In the genomic region with DNA sequence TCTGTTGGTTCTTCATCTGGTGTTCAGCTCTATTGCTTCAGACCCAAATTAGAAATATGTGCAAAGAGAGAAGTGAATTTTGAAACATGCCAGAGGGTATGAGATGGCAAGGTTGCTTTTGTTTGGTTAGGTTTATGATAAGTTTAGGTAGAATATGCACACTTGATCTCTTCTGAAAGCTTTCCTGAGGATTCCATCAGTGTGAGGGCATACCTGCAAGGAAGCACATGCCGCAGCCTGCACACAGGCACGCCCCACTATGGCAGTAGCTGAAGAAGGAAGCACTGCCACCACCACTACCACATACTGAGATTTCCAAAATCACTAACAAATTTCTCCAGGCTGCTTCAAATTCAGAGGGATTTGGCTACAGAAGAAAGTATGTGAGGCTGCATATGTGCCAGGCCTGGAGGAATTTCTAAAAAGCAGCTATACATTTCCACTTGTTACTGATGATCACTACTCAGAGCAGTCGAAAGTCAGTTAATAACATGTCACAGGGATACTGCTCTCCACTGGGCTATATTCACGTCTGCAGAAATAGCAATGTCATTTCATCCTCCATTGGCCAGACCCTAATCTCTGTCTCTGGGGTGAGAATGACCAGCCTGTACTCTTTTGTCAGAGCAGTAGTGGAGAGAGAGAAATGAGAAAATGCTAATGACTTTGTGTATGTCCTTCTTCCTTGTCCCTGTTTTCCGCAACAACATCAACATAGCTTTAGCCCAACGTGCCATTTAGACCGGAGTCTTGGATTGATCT, we compare ENCODE assay signal across 16 cellular contexts.
A peak's percentile ranks its signal among the peaks of the same experiment; 100 is the strongest.
DNase-seq lines count a peak whose midpoint lies in the region; ATAC-seq and TF ChIP-seq lines count a peak whose summit lies in the region.
"Had no signal": no experiment of that assay in that cellular context is flagged by ENCODE, and none has a peak within 500 bp of the region (broad histone marks: within the 10 kb centered on the region; RNA-seq: fewer than 3 reads in every experiment).

No MANE protein-coding gene starts in this region.

- POLR2A ChIA-PET in WTC11 (lab: Charles Lee) = no interaction called here

- H3K4me1 Mint-ChIP-seq in activated naive CD4-positive, alpha-beta T cell treated with anti-CD3 and anti-CD28 coated beads, Interleukin-2, amount 10 ng/mL, durations not matched to agents 7 days and 5 days = peaks cover 23% of the 10 kb centered on the region
- peaks cover 14% of the 10 kb centered on the region for H3K4me1 Mint-ChIP-seq in activated naive CD4-positive, alpha-beta T cell treated with anti-CD3 and anti-CD28 coated beads for 36 hours (ENCODE audit: low read depth)
- peaks cover 13% of the 10 kb centered on the region for H3K4me1 Mint-ChIP-seq in WTC11

- no peaks in the 10 kb centered on the region for H3K9me3 Mint-ChIP-seq in activated naive CD4-positive, alpha-beta T cell treated with anti-CD3 and anti-CD28 coated beads, Interleukin-2, amount 10 ng/mL, durations not matched to agents 7 days and 5 days
- H3K9me3 Mint-ChIP-seq in activated naive CD4-positive, alpha-beta T cell treated with anti-CD3 and anti-CD28 coated beads for 36 hours = no peaks in the 10 kb centered on the region
- no peaks in the 10 kb centered on the region for H3K9me3 Mint-ChIP-seq in WTC11

- TF ChIP-seq CTCF in WTC11 (IDR thresholded peaks at IDR 0.05) = no peak

- intact Hi-C loops in activated naive CD4-positive, alpha-beta T cell treated with anti-CD3 and anti-CD28 coated beads for 36 hours (cut with micrococcal nuclease) = loop anchor here (1.0 to 5.0 kb wide), 5 partner anchors 27 to 298 kb away; no protein-coding TSS in a partner anchor
- intact Hi-C loops in left ventricle myocardium superior (cut with micrococcal nuclease) = no loop called here

- no peaks in the 10 kb centered on the region for H3K36me3 Mint-ChIP-seq in activated naive CD4-positive, alpha-beta T cell treated with anti-CD3 and anti-CD28 coated beads, Interleukin-2, amount 10 ng/mL, durations not matched to agents 7 days and 5 days
- no peaks in the 10 kb centered on the region for H3K36me3 Mint-ChIP-seq in activated naive CD4-positive, alpha-beta T cell treated with anti-CD3 and anti-CD28 coated beads for 36 hours (ENCODE audit: low read depth)
- no peaks in the 10 kb centered on the region for H3K36me3 Mint-ChIP-seq in WTC11

- no peaks in the 10 kb centered on the region for H3K27me3 Mint-ChIP-seq in activated naive CD4-positive, alpha-beta T cell treated with anti-CD3 and anti-CD28 coated beads, Interleukin-2, amount 10 ng/mL, durations not matched to agents 7 days and 5 days
- H3K27me3 Mint-ChIP-seq in activated naive CD4-positive, alpha-beta T cell treated with anti-CD3 and anti-CD28 coated beads for 36 hours (ENCODE audit: low read depth) = no peaks in the 10 kb centered on the region
- H3K27me3 Mint-ChIP-seq in WTC11 (ENCODE audit: low read depth) = no peaks in the 10 kb centered on the region

- H3K27ac Mint-ChIP-seq in activated naive CD4-positive, alpha-beta T cell treated with anti-CD3 and anti-CD28 coated beads, Interleukin-2, amount 10 ng/mL, durations not matched to agents 7 days and 5 days = peak overlapping the region; percentile 20
- no peak overlapping the region for H3K27ac Mint-ChIP-seq in activated naive CD4-positive, alpha-beta T cell treated with anti-CD3 and anti-CD28 coated beads for 36 hours
- H3K27ac Mint-ChIP-seq in WTC11 = peak overlapping the region; percentile 23; the same call in 1 of the 2 replicates

- no peak for DNase-seq in activated naive CD4-positive, alpha-beta T cell treated with anti-CD3 and anti-CD28 coated beads, Interleukin-2, amount 10 ng/mL, durations not matched to agents 7 days and 5 days
- DNase-seq in activated naive CD4-positive, alpha-beta T cell treated with anti-CD3 and anti-CD28 coated beads for 36 hours = no peak
- DNase-seq in WTC11 (ENCODE audit: low spot score) (no peak), left ventricle myocardium superior (no peak), retina (peak; percentile 11), HuH-7.5 (ENCODE audit: low spot score) (no peak), ureter (ENCODE audit: low spot score) (no peak)
- DNase-seq: 8988T, BE2C, GOT3, NCI-H1436, NCI-H2029, NCI-H2171 treated with DMSO at 0.1 percent for 48 hours, NCI-H82, PC-3 had no signal

- ATAC-seq in WTC11 (no peak), left ventricle myocardium superior (peak; percentile 62), HG02981 (IDR thresholded peaks at IDR 0.05; ENCODE audit: unreplicated experiment) (no peak)
- ATAC-seq: PC-3 had no signal

- H3K4me3 Mint-ChIP-seq in activated naive CD4-positive, alpha-beta T cell treated with anti-CD3 and anti-CD28 coated beads, Interleukin-2, amount 10 ng/mL, durations not matched to agents 7 days and 5 days = no peak overlapping the region
- no peak overlapping the region for H3K4me3 Mint-ChIP-seq in activated naive CD4-positive, alpha-beta T cell treated with anti-CD3 and anti-CD28 coated beads for 36 hours
- no peak overlapping the region for H3K4me3 Mint-ChIP-seq in WTC11

- CTCF ChIA-PET in activated naive CD4-positive, alpha-beta T cell treated with anti-CD3 and anti-CD28 coated beads, Interleukin-2, amount 10 ng/mL, durations not matched to agents 7 days and 5 days (lab: Charles Lee) = no interaction called here
- CTCF ChIA-PET in activated naive CD4-positive, alpha-beta T cell treated with anti-CD3 and anti-CD28 coated beads for 36 hours (lab: Charles Lee) = no interaction called here
- CTCF ChIA-PET in WTC11 (lab: Charles Lee) = interaction anchor here (1.2 kb wide), 1 partner anchor 91 kb away, joined by 3 read pairs; no protein-coding TSS in a partner anchor

TF ChIP-seq in WTC11, 78 proteins besides CTCF, POLR2A, EP300 and RAD21 (continues in another document):
- TF ChIP-seq, protein P1, sequence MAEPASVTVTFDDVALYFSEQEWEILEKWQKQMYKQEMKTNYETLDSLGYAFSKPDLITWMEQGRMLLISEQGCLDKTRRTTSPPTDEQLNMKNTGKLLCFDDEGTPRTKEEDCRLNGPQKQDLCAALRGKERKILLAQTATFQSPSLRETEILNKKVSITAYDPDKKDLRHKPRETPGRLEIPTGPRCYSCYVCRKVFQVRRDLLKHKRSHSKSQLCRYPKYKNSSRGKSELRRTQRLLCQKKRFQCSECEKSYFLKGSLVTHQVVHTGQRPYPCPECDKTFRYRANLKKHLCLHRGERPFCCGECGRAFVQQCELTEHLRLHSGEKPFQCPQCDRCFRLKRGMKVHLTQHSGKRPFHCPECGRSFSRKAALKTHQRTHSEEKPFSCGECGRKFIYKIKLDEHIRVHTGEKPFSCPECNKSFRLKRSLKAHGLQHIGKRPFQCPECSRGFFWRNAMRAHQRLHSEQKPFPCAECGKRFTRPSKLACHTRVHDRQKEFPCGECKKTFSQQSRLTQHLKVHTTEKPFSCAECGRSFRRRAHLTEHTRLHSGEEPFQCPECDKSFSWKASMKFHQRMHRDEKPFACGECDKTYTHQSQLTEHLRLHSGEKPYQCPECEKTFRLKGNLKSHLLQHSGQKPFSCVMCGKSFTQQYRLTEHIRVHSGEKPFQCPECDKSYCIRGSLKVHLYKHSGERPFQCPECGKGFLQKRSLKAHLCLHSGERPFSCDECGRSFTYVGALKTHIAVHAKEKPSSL (CRISPR knock-in tag; conservative IDR thresholded peaks at IDR 0.05) = no peak
- TF ChIP-seq TEAD4 (CRISPR knock-in tag; IDR thresholded peaks at IDR 0.05) (no peak), SMAD3 (CRISPR knock-in tag; IDR thresholded peaks at IDR 0.05; ENCODE audit: borderline replicate concordance) (no peak), NR3C1 (CRISPR knock-in tag; conservative IDR thresholded peaks at IDR 0.05; ENCODE audit: low read depth) (no peak)
- TF ChIP-seq, protein P2, sequence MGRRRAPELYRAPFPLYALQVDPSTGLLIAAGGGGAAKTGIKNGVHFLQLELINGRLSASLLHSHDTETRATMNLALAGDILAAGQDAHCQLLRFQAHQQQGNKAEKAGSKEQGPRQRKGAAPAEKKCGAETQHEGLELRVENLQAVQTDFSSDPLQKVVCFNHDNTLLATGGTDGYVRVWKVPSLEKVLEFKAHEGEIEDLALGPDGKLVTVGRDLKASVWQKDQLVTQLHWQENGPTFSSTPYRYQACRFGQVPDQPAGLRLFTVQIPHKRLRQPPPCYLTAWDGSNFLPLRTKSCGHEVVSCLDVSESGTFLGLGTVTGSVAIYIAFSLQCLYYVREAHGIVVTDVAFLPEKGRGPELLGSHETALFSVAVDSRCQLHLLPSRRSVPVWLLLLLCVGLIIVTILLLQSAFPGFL (CRISPR knock-in tag; IDR thresholded peaks at IDR 0.05; ENCODE audit: borderline replicate concordance) = no peak
- TF ChIP-seq, protein P3, sequence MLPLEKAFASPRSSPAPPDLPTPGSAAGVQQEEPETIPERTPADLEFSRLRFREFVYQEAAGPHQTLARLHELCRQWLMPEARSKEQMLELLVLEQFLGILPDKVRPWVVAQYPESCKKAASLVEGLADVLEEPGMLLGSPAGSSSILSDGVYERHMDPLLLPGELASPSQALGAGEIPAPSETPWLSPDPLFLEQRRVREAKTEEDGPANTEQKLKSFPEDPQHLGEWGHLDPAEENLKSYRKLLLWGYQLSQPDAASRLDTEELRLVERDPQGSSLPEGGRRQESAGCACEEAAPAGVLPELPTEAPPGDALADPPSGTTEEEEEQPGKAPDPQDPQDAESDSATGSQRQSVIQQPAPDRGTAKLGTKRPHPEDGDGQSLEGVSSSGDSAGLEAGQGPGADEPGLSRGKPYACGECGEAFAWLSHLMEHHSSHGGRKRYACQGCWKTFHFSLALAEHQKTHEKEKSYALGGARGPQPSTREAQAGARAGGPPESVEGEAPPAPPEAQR (CRISPR knock-in tag; IDR thresholded peaks at IDR 0.05) = no peak
